In genomic region chr3:42803800-42804112, GRCh38 we compare ENCODE assay signal across 8 cellular contexts. TPM values are rescaled to one million over a fixed set of nuclear protein-coding genes. Genes with fewer than 3 reads are reported as not detected.
DNase-seq lines count a peak whose midpoint lies in the region; ATAC-seq, FAIRE-seq and TF ChIP-seq lines count a peak whose summit lies in the region.

No MANE protein-coding gene starts in this region.

- no peaks in the 10 kb centered on the region for H3K9me3 ChIP-seq in neural cell (ENCODE audit: low read length)

- no peak for DNase-seq in GM06990 (ENCODE audit: extremely low read depth, insufficient read length)
- peak; percentile 41 for DNase-seq in HT1080 (ENCODE audit: low read depth)
- DNase-seq in fibroblast of gingiva (ENCODE audit: low read depth) = peak; percentile 5
- no peak for DNase-seq in D721Med (ENCODE audit: insufficient read length, low spot score)
- DNase-seq in NCI-H1436 (lab: John Stamatoyannopoulos, UW) = no peak

- no peak for FAIRE-seq in D721Med (lab: Jason Lieb, UNC)

- H3K36me3 ChIP-seq in GM06990 (ENCODE audit: control insufficient read depth, insufficient read depth, low read length) (no peaks in the 10 kb centered on the region), neural cell (ENCODE audit: insufficient read depth, low read length) (no peaks in the 10 kb centered on the region)

- peak overlapping the region; percentile 95 for H3K9ac ChIP-seq in neural cell (ENCODE audit: low read length)

- H3K4me3 ChIP-seq in GM06990 (replicated peaks; ENCODE audit: low read depth, low read length) (peak overlapping the region; percentile 79), WI38 (ENCODE audit: low read depth, low read length) (peak overlapping the region; percentile 85), neural cell (ENCODE audit: low read length) (peak overlapping the region; percentile 83)

- H2AFZ ChIP-seq in neural cell (ENCODE audit: low read depth, low read length) = peak overlapping the region; percentile 66

- peaks cover 39% of the 10 kb centered on the region for H3K79me2 ChIP-seq in neural cell (replicated peaks; ENCODE audit: insufficient read depth, low read length)

- no peaks in the 10 kb centered on the region for H3K9me2 ChIP-seq in neural cell (ENCODE audit: insufficient read depth, low read length)

- H3K4me2 ChIP-seq in neural cell (ENCODE audit: low read length) = peak overlapping the region; percentile 100

- H3K27ac ChIP-seq in neural cell (ENCODE audit: low read length) = peak overlapping the region; percentile 94

- no peak for TF ChIP-seq RAD21 in neural cell (conservative IDR thresholded peaks at IDR 0.05)

- H4K20me1 ChIP-seq in neural cell (ENCODE audit: insufficient read depth) = no peaks in the 10 kb centered on the region

- peak; percentile 22 for ATAC-seq in GM21423 (IDR thresholded peaks at IDR 0.05; ENCODE audit: unreplicated experiment)

- peaks cover 4% of the 10 kb centered on the region for H3F3A ChIP-seq in neural cell (ENCODE audit: insufficient read depth, low read length, poor library complexity, severe bottlenecking)

- TF ChIP-seq CTCF in GM06990 (IDR thresholded peaks at IDR 0.05; ENCODE audit: insufficient read depth, low read length, poor library complexity, severe bottlenecking) (no peak), WI38 (IDR thresholded peaks at IDR 0.05; ENCODE audit: low read depth, low read length) (no peak), neural cell (IDR thresholded peaks at IDR 0.05; ENCODE audit: poor library complexity, severe bottlenecking) (no peak), D721Med (IDR thresholded peaks at IDR 0.05; ENCODE audit: insufficient read depth, missing control alignments) (no peak)

- no peaks in the 10 kb centered on the region for H3K27me3 ChIP-seq in GM06990 (replicated peaks; ENCODE audit: control insufficient read depth, insufficient read depth, low read length)
- H3K27me3 ChIP-seq in neural cell (ENCODE audit: insufficient read depth, low read depth, low read length) = no peaks in the 10 kb centered on the region

- no peak for TF ChIP-seq EP300 in neural cell (conservative IDR thresholded peaks at IDR 0.05; ENCODE audit: poor library complexity, severe bottlenecking)

TF ChIP-seq in neural cell, 6 proteins besides CTCF, POLR2A, EP300 and RAD21:
- TF ChIP-seq POLR2AphosphoS5 (IDR thresholded peaks at IDR 0.05) (no peak), EZH2 (IDR thresholded peaks at IDR 0.05; ENCODE audit: borderline replicate concordance, insufficient read depth, low read length, poor library complexity, severe bottlenecking) (no peak), REST (IDR thresholded peaks at IDR 0.05; ENCODE audit: borderline replicate concordance) (no peak), MXI1 (conservative IDR thresholded peaks at IDR 0.05; ENCODE audit: poor library complexity, severe bottlenecking) (no peak)
TF ChIP-seq in neural cell: peak in this region for 0.

RNA-seq across cellular contexts. Expression of gene HIGD1A, which starts 0.5 kb away (rescaled TPM):
- total RNA-seq in HT1080 (2014; rRNA removed; shearing (Covaris generic)) = 116 and 132 TPM in 2 replicates
- 215 and 230 TPM in 2 replicates for polyA plus RNA-seq in HT1080 (2015; cell fraction: cytosol; rRNA removed)
- polyA plus RNA-seq in HT1080 (2015; cell fraction: nucleus; rRNA removed) = 77.6 and 105 TPM in 2 replicates
- polyA plus RNA-seq in neural cell = 303 and 350 TPM in 2 replicates
- 138 and 141 TPM in 2 replicates for polyA minus RNA-seq in neural cell

RNA-seq across cellular contexts. Expression of gene ACKR2, which starts 5.5 kb away (rescaled TPM):
- not detected in 2 replicates for total RNA-seq in HT1080 (2014; rRNA removed; shearing (Covaris generic))
- polyA plus RNA-seq in HT1080 (2015; cell fraction: cytosol; rRNA removed) = 0.07 and 0.13 TPM in 2 replicates
- polyA plus RNA-seq in HT1080 (2015; cell fraction: nucleus; rRNA removed) = 0.07 and 0.17 TPM in 2 replicates
- polyA plus RNA-seq in neural cell = not detected in 2 replicates
- polyA minus RNA-seq in neural cell = not detected in 2 replicates

RNA-seq across cellular contexts. Expression of gene CCDC13, which starts 30.7 kb away (rescaled TPM):
- not detected in 2 replicates for total RNA-seq in HT1080 (2014; rRNA removed; shearing (Covaris generic))
- 0.10 and 0.17 TPM in 2 replicates for polyA plus RNA-seq in HT1080 (2015; cell fraction: cytosol; rRNA removed)
- 0.43 TPM in 1 of 2 replicates, not detected in the other for polyA plus RNA-seq in HT1080 (2015; cell fraction: nucleus; rRNA removed)
- polyA plus RNA-seq in neural cell = 6.5 and 8.6 TPM in 2 replicates
- 3.2 and 4.9 TPM in 2 replicates for polyA minus RNA-seq in neural cell

Comparison
In these comparisons a context has a peak if more than half of its experiments do, and no peak if none do; other contexts are left out.
1. DNase-seq: peak in HT1080 (single experiment) and fibroblast of gingiva (single experiment); none in GM06990 (single experiment), D721Med (single experiment) and NCI-H1436 (single experiment).
2. Peak in every context shown above with its lines, with median percentiles within 50 percentile points of each other: H3K4me3 ChIP-seq.